ENCODE assay signal across 6 cellular contexts in the genomic region with DNA sequence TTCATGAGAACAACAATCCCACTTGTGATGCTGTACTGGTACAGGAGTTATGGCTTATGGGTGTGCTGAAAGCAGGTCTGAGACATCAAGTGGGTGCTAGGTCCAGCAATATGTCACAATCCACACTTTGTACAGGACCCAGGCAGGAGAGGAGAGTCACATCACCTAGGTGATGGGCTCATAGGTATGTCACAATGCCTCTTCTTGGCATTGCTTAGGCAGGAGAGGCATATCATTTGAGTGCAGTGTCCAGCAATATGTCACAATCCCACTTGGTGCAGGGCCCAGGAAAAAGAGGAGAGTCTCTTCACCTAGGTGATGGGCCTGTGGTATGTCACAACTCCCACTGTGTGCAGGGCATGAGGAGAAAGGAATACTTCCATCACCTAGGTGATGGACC.
"Had no signal": no experiment of that assay in that cellular context is flagged by ENCODE, and none has a peak within 500 bp of the region (broad histone marks: within the 10 kb centered on the region; RNA-seq: fewer than 3 reads in every experiment).

No MANE protein-coding gene starts in this region.

- H3K27ac Mint-ChIP-seq: IgD-negative memory B cell had no signal

- FAIRE-seq: HTR-8/SVneo, K562 had no signal

- H3K4me3 Mint-ChIP-seq: IgD-negative memory B cell had no signal

- H3K27ac ChIP-seq: HL-60 had no signal

- H3K4me3 ChIP-seq: K562 had no signal

- DNase-seq: IMR-90, KBM-7 had no signal

- ATAC-seq: K562 had no signal

- H3K27me3 Mint-ChIP-seq: IgD-negative memory B cell had no signal

- H3K4me1 Mint-ChIP-seq: IgD-negative memory B cell had no signal
